15 cellular contexts compared by ENCODE assay signal in genomic region chr18:58416704-58417683, GRCh38.
A peak's percentile ranks its signal among the peaks of the same experiment; 100 is the strongest.
DNase-seq lines count a peak whose midpoint lies in the region; ATAC-seq and TF ChIP-seq lines count a peak whose summit lies in the region.
"Had no signal": no experiment of that assay in that cellular context is flagged by ENCODE, and none has a peak within 500 bp of the region (broad histone marks: within the 10 kb centered on the region; RNA-seq: fewer than 3 reads in every experiment).

No MANE protein-coding gene starts in this region.

- no peak overlapping the region for H3K18ac ChIP-seq in IMR-90 (ENCODE audit: low read depth, low read length)

- 90% methylated on average over 2 of the region's 16 CpGs; no CpG with 5 or more reads in 1 of the 2 experiments for WGBS in IMR-90 (ENCODE audit: extremely low coverage in 2 of 2, insufficient read length in 1 of 2), 2 experiments

- peak overlapping the region in 1 of 2 experiments; percentile 5; a peak in 1 of 4 replicates for H4K8ac ChIP-seq in IMR-90 (ENCODE audit: low read depth in 2 of 2, low read length in 2 of 2)

- no peak overlapping the region for H3K4me2 ChIP-seq in IMR-90 (ENCODE audit: low read depth, low read length)

- H2BK120ac ChIP-seq in IMR-90 (ENCODE audit: low read depth, low read length): no peak overlapping the region

- H3K4me1 ChIP-seq in IMR-90 (ENCODE audit: control insufficient read depth, insufficient read depth, low read length): peaks cover 11% of the 10 kb centered on the region
- no peaks in the 10 kb centered on the region for H3K4me1 ChIP-seq in foreskin keratinocyte
- H3K4me1 ChIP-seq: lower lobe of right lung had no signal

- no peaks in the 10 kb centered on the region for H3K4me1 Mint-ChIP-seq in stimulated activated memory B cell treated with anti-CD40 and anti-IgM and Interleukin-4, amounts not matched to agents 10 μg/mL and 1 μg/mL and 100 μg/mL, for 72 hours
- H3K4me1 Mint-ChIP-seq in immature natural killer cell: no peaks in the 10 kb centered on the region

- peaks cover 11% of the 10 kb centered on the region for H3K9me1 ChIP-seq in IMR-90 (ENCODE audit: insufficient read depth, low read length)

- peak overlapping the region; percentile 18 for H2AFZ ChIP-seq in IMR-90 (replicated peaks; ENCODE audit: low read length, poor library complexity)

- DNase-seq in IMR-90 (peak; percentile 71), brain microvascular endothelial cell (peak; percentile 37), foreskin keratinocyte (no peak), hippocampal formation (lab: John Stamatoyannopoulos, UW) (no peak), immature natural killer cell (no peak)
- no peak for DNase-seq in activated naive CD4-positive, alpha-beta T cell treated with anti-CD3 and anti-CD28 coated beads, Interleukin-2, amount 50 U/mL, for 16 hours
- DNase-seq: activated CD4-positive, alpha-beta T cell treated with anti-CD3 and anti-CD28 coated beads, Interleukin-2, amount 50 U/mL, for 1 hour; activated effector memory CD4-positive, alpha-beta T cell treated with anti-CD3 and anti-CD28 coated beads, Interleukin-2, amount 50 U/mL, for 16 hours; lower lobe of right lung; NCI-H146; NK-92 treated with Interleukin-12 subunit alpha and Interleukin-12 subunit beta, amount 100 ng/mL, for 24 hours; stimulated activated CD4-positive, alpha-beta T cell treated with anti-CD3 and anti-CD28 coated beads, Interleukin-4, amount 100 ng/mL, for 24 hours; T-helper 1 cell had no signal

- H3K56ac ChIP-seq in IMR-90 (ENCODE audit: extremely low read depth, insufficient read depth, low read length): no peak overlapping the region

- H3K36me3 ChIP-seq in IMR-90 (ENCODE audit: control insufficient read depth, insufficient read depth, low read length): no peaks in the 10 kb centered on the region
- no peaks in the 10 kb centered on the region for H3K36me3 ChIP-seq in brain microvascular endothelial cell (replicated peaks)
- H3K36me3 ChIP-seq: lower lobe of right lung had no signal

- no peak overlapping the region for H3K9ac ChIP-seq in IMR-90 (ENCODE audit: low read depth, low read length)

- BruUV-seq in IMR-90 (replicated peaks; lab: Mats Ljungman, UMichigan): no TSS peak

- no peak overlapping the region for H2BK5ac ChIP-seq in IMR-90 (ENCODE audit: low read depth, low read length, poor library complexity, severe bottlenecking)

- POLR2A ChIA-PET in IMR-90 (lab: Charles Lee; ENCODE audit: unreplicated experiment): no interaction called here

- CTCF ChIA-PET in IMR-90 (lab: Yijun Ruan, JAX): no interaction called here

- H3K27ac ChIP-seq in IMR-90 (ENCODE audit: insufficient read depth, low read length) (no peak overlapping the region), brain microvascular endothelial cell (no peak overlapping the region), foreskin keratinocyte (no peak overlapping the region)
- H3K27ac ChIP-seq: lower lobe of right lung had no signal

- no peaks in the 10 kb centered on the region for H4K20me1 ChIP-seq in IMR-90 (ENCODE audit: insufficient read depth, low read length)

- H3K27ac Mint-ChIP-seq in stimulated activated memory B cell treated with anti-CD40 and anti-IgM and Interleukin-4, amounts not matched to agents 10 μg/mL and 1 μg/mL and 100 μg/mL, for 72 hours: no peak overlapping the region
- H3K27ac Mint-ChIP-seq in immature natural killer cell: no peak overlapping the region
- H3K27ac Mint-ChIP-seq: progenitor cell of endocrine pancreas had no signal

- peak overlapping the region; percentile 10; the same call in 1 of the 2 replicates for H3K4ac ChIP-seq in IMR-90 (ENCODE audit: low read depth, low read length)

- no peak overlapping the region for H4K5ac ChIP-seq in IMR-90 (ENCODE audit: low read depth, low read length)

- TF ChIP-seq CTCF in IMR-90 (conservative IDR thresholded peaks at IDR 0.05; ENCODE audit: low read depth, low read length) (no peak), brain microvascular endothelial cell (IDR thresholded peaks at IDR 0.05; ENCODE audit: low read depth, low read length, missing control alignments) (no peak), foreskin keratinocyte (conservative IDR thresholded peaks at IDR 0.05) (no peak)

- no peaks in the 10 kb centered on the region for H3K9me3 ChIP-seq in IMR-90 (ENCODE audit: control insufficient read depth, insufficient read depth, low read length)
- H3K9me3 ChIP-seq: lower lobe of right lung had no signal

- H3K27me3 ChIP-seq in IMR-90 (ENCODE audit: control insufficient read depth, insufficient read depth, low read length) (peaks cover 28% of the 10 kb centered on the region), brain microvascular endothelial cell (replicated peaks) (no peaks in the 10 kb centered on the region), foreskin keratinocyte (peaks cover 23% of the 10 kb centered on the region)

- ATAC-seq in IMR-90 (ENCODE audit: low read depth) (peak; percentile 82), foreskin keratinocyte (peak; percentile 29)
- ATAC-seq in stimulated activated memory B cell treated with anti-CD40 and anti-IgM and Interleukin-4, amounts not matched to agents 10 μg/mL and 1 μg/mL and 100 μg/mL, for 72 hours: peak; percentile 12

- no peak overlapping the region for H3K4me3 Mint-ChIP-seq in stimulated activated memory B cell treated with anti-CD40 and anti-IgM and Interleukin-4, amounts not matched to agents 10 μg/mL and 1 μg/mL and 100 μg/mL, for 72 hours
- H3K4me3 Mint-ChIP-seq in immature natural killer cell: no peak overlapping the region

- dilution Hi-C loops in IMR-90 (cut with HindIII; ENCODE audit: low sequenced_read_pairs, unreplicated experiment): no loop called here

- peaks cover 21% of the 10 kb centered on the region for H3K27me3 Mint-ChIP-seq in stimulated activated memory B cell treated with anti-CD40 and anti-IgM and Interleukin-4, amounts not matched to agents 10 μg/mL and 1 μg/mL and 100 μg/mL, for 72 hours
- peaks cover 3 to 11% (median 4%) of the 10 kb centered on the region in 3 donors for H3K27me3 Mint-ChIP-seq in immature natural killer cell (ENCODE audit: low read depth in 3 of 3)

- peak overlapping the region; percentile 38 for H2AK9ac ChIP-seq in IMR-90 (replicated peaks; ENCODE audit: low read depth, low read length, poor library complexity)

- H2BK20ac ChIP-seq in IMR-90 (ENCODE audit: low read depth, low read length): peak overlapping the region; percentile 18; the same call in 1 of the 2 replicates

- H3K79me1 ChIP-seq in IMR-90 (ENCODE audit: low read depth in 1 of 2, low read length in 2 of 2): no peaks in the 10 kb centered on the region

- no peak for TF ChIP-seq RAD21 in IMR-90 (IDR thresholded peaks at IDR 0.05; ENCODE audit: low read length)

- H3K4me3 ChIP-seq in IMR-90 (ENCODE audit: insufficient read depth, low read depth, low read length) (no peak overlapping the region), brain microvascular endothelial cell (ENCODE audit: low read depth, low read length) (no peak overlapping the region)
- H3K4me3 ChIP-seq: lower lobe of right lung had no signal

- peaks cover 10% of the 10 kb centered on the region for H3K9me3 Mint-ChIP-seq in stimulated activated memory B cell treated with anti-CD40 and anti-IgM and Interleukin-4, amounts not matched to agents 10 μg/mL and 1 μg/mL and 100 μg/mL, for 72 hours
- H3K9me3 Mint-ChIP-seq in immature natural killer cell: peaks cover 0 to 2% (median 0%) of the 10 kb centered on the region in 6 donors

- H2AK5ac ChIP-seq in IMR-90 (ENCODE audit: low read depth, low read length): peak overlapping the region; percentile 80

- H4K91ac ChIP-seq in IMR-90 (ENCODE audit: insufficient read depth, low read depth, low read length): no peak overlapping the region

- H2BK15ac ChIP-seq in IMR-90 (ENCODE audit: low read depth, low read length): no peak overlapping the region

- H3K36me3 Mint-ChIP-seq in stimulated activated memory B cell treated with anti-CD40 and anti-IgM and Interleukin-4, amounts not matched to agents 10 μg/mL and 1 μg/mL and 100 μg/mL, for 72 hours: no peaks in the 10 kb centered on the region
- H3K36me3 Mint-ChIP-seq in immature natural killer cell: no peaks in the 10 kb centered on the region

- no peak overlapping the region for H3K14ac ChIP-seq in IMR-90 (replicated peaks; ENCODE audit: low read depth, low read length)

- no peak overlapping the region for H3K23ac ChIP-seq in IMR-90 (ENCODE audit: low read depth, low read length)

- intact Hi-C loops in IMR-90 (cut with micrococcal nuclease): no loop called here

- in situ Hi-C loops in IMR-90 (cut with MboI; ENCODE audit: low sequenced_read_pairs): no loop called here
- in situ Hi-C loops in brain microvascular endothelial cell (cut with HindIII; ENCODE audit: low pct_ligation_motif_present, low sequenced_read_pairs): no loop called here

- TF ChIP-seq POLR2A in IMR-90 (IDR thresholded peaks at IDR 0.05; ENCODE audit: low read depth, low read length): no peak

TF ChIP-seq in IMR-90, 13 proteins besides CTCF, POLR2A, EP300 and RAD21 (continues in another document):
- TF ChIP-seq NFE2L2 (IDR thresholded peaks at IDR 0.05; ENCODE audit: low read depth, low read length) (no peak), MAZ (IDR thresholded peaks at IDR 0.05; ENCODE audit: borderline replicate concordance, low read depth, low read length) (no peak), SMC3 (IDR thresholded peaks at IDR 0.05; ENCODE audit: low read depth, low read length) (no peak), RCOR1 (IDR thresholded peaks at IDR 0.05; ENCODE audit: insufficient replicate concordance, low read length) (no peak), MXI1 (IDR thresholded peaks at IDR 0.05; ENCODE audit: borderline replicate concordance, low read depth, low read length) (no peak), CEBPB (IDR thresholded peaks at IDR 0.05; ENCODE audit: low read depth, low read length) (no peak), ELK1 (IDR thresholded peaks at IDR 0.05; ENCODE audit: borderline replicate concordance, low read depth, low read length) (no peak), MAFK (IDR thresholded peaks at IDR 0.05; ENCODE audit: low read depth, low read length) (no peak)
- TF ChIP-seq, protein P1, sequence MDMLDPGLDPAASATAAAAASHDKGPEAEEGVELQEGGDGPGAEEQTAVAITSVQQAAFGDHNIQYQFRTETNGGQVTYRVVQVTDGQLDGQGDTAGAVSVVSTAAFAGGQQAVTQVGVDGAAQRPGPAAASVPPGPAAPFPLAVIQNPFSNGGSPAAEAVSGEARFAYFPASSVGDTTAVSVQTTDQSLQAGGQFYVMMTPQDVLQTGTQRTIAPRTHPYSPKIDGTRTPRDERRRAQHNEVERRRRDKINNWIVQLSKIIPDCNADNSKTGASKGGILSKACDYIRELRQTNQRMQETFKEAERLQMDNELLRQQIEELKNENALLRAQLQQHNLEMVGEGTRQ (IDR thresholded peaks at IDR 0.05; ENCODE audit: low read depth, low read length): no peak

Comparison
In these comparisons a context has a peak if more than half of its experiments do, and no peak if none do; other contexts are left out.
1. ATAC-seq: peak in every context shown above with its lines; median percentile 82 in IMR-90; 29 in foreskin keratinocyte; 12 in stimulated activated memory B cell treated with anti-CD40 and anti-IgM and Interleukin-4, amounts not matched to agents 10 μg/mL and 1 μg/mL and 100 μg/mL, for 72 hours.
2. DNase-seq: peak in IMR-90 (single experiment) and brain microvascular endothelial cell (single experiment); none in foreskin keratinocyte (0 of 2), activated naive CD4-positive, alpha-beta T cell treated with anti-CD3 and anti-CD28 coated beads, Interleukin-2, amount 50 U/mL, for 16 hours (single experiment), hippocampal formation (0 of 2) and immature natural killer cell (0 of 3).